15 cellular contexts compared by ENCODE assay signal in genomic region chr9:136618578-136619547, GRCh38.
DNase-seq lines count a peak whose midpoint lies in the region; ATAC-seq and TF ChIP-seq lines count a peak whose summit lies in the region.
"Had no signal": no experiment of that assay in that cellular context is flagged by ENCODE, and none has a peak within 500 bp of the region (broad histone marks: within the 10 kb centered on the region; RNA-seq: fewer than 3 reads in every experiment).

No MANE protein-coding gene starts in this region.

- no peaks in the 10 kb centered on the region for H3K36me3 ChIP-seq in MM.1S (replicated peaks; ENCODE audit: insufficient read depth, low read length)
- H3K36me3 ChIP-seq: BE2C had no signal

- H3K4me3 ChIP-seq in MM.1S (ENCODE audit: low read length), result no peak overlapping the region
- H3K4me3 ChIP-seq: lung had no signal

- H3K27me3 ChIP-seq in MM.1S (replicated peaks; ENCODE audit: insufficient read depth, low read length), result peaks cover 89% of the 10 kb centered on the region
- H3K27me3 ChIP-seq: BE2C had no signal

- H3K27ac ChIP-seq in MM.1S (ENCODE audit: low read length), result no peak overlapping the region

- DNase-seq in GDM1 (lab: John Stamatoyannopoulos, UW) (peak; percentile 54), NOMO-1 treated with DMSO at 0.1 percent for 48 hours (lab: John Stamatoyannopoulos, UW; ENCODE audit: unreplicated experiment) (peak; percentile 96), MM.1S (no peak)
- peak in 2 of 3 experiments; percentile 27 to 28 for DNase-seq in effector memory CD8-positive, alpha-beta T cell
- no peak for DNase-seq in activated T-cell treated with anti-CD3 and anti-CD28 coated beads, Interleukin-2, amount 50 U/mL, for 48 hours
- DNase-seq: BE2C, NCI-H510A had no signal

- peaks cover 0 to 17% of the 10 kb centered on the region in 2 donors for H3K27me3 Mint-ChIP-seq in effector memory CD8-positive, alpha-beta T cell
- H3K27me3 Mint-ChIP-seq in nephron (ENCODE audit: low read depth), result peaks cover 6% of the 10 kb centered on the region
- H3K27me3 Mint-ChIP-seq: type B pancreatic cell had no signal

- H3K9ac ChIP-seq in MM.1S (ENCODE audit: low read length), result no peak overlapping the region

- H4K20me1 ChIP-seq in MM.1S (ENCODE audit: insufficient read depth, low read length), result no peaks in the 10 kb centered on the region

- peaks cover 4% of the 10 kb centered on the region for H3K36me3 Mint-ChIP-seq in effector memory CD8-positive, alpha-beta T cell (ENCODE audit: insufficient read depth)
- no peaks in the 10 kb centered on the region for H3K36me3 Mint-ChIP-seq in nephron (ENCODE audit: low read depth)
- H3K36me3 Mint-ChIP-seq: activated naive CD4-positive, alpha-beta T cell treated with anti-CD3 and anti-CD28 coated beads, Interleukin-2, amount 50 U/mL, for 72 hours; T-cell; type B pancreatic cell had no signal

- H3K4me1 ChIP-seq in MM.1S (ENCODE audit: low read length), result no peaks in the 10 kb centered on the region
- H3K4me1 ChIP-seq: BE2C had no signal

- TF ChIP-seq CTCF in nephron (IDR thresholded peaks at IDR 0.05; ENCODE audit: unreplicated experiment in 3 of 3) (no peak), MM.1S (IDR thresholded peaks at IDR 0.05; ENCODE audit: low read length) (no peak)

- H3K9me3 ChIP-seq in MM.1S (replicated peaks; ENCODE audit: insufficient read depth, low read length), result no peaks in the 10 kb centered on the region
- H3K9me3 ChIP-seq: BE2C had no signal

- H3K79me2 ChIP-seq in MM.1S (ENCODE audit: low read length), result no peaks in the 10 kb centered on the region

- ATAC-seq in effector memory CD8-positive, alpha-beta T cell (replicated peaks), result peak; percentile 90
- no peak for ATAC-seq in GM19467 (IDR thresholded peaks at IDR 0.05; ENCODE audit: unreplicated experiment)
- no peak for ATAC-seq in GM21381 (IDR thresholded peaks at IDR 0.05; ENCODE audit: unreplicated experiment)
- ATAC-seq: HCT116 had no signal

- peaks cover 22 to 40% of the 10 kb centered on the region in 2 donors for H3K4me1 Mint-ChIP-seq in effector memory CD8-positive, alpha-beta T cell (ENCODE audit: low read depth in 2 of 2)
- H3K4me1 Mint-ChIP-seq in nephron, result peaks cover 20% of the 10 kb centered on the region

- H3K9me2 ChIP-seq in MM.1S (replicated peaks; ENCODE audit: insufficient read depth, low read length), result no peaks in the 10 kb centered on the region

- H3K9me3 Mint-ChIP-seq in effector memory CD8-positive, alpha-beta T cell, result no peaks in the 10 kb centered on the region
- no peaks in the 10 kb centered on the region for H3K9me3 Mint-ChIP-seq in nephron
- H3K9me3 Mint-ChIP-seq: activated naive CD4-positive, alpha-beta T cell treated with anti-CD3 and anti-CD28 coated beads, Interleukin-2, amount 50 U/mL, for 72 hours; T-cell; type B pancreatic cell had no signal

- peak overlapping the region; percentile 47 to 73 for H3K4me3 Mint-ChIP-seq in effector memory CD8-positive, alpha-beta T cell
- H3K4me3 Mint-ChIP-seq in nephron, result no peak overlapping the region
- H3K4me3 Mint-ChIP-seq: type B pancreatic cell had no signal

- H3K4me2 ChIP-seq in MM.1S (ENCODE audit: low read depth, low read length), result no peak overlapping the region

- no peak overlapping the region for H2AFZ ChIP-seq in MM.1S (ENCODE audit: low read length)

- H3K27ac Mint-ChIP-seq in effector memory CD8-positive, alpha-beta T cell, result peak overlapping the region; percentile 28 to 68
- H3K27ac Mint-ChIP-seq in nephron, result peak overlapping the region; percentile 71 to 76 (median 73)
- H3K27ac Mint-ChIP-seq: activated naive CD4-positive, alpha-beta T cell treated with anti-CD3 and anti-CD28 coated beads, Interleukin-2, amount 50 U/mL, for 72 hours; T-cell; type B pancreatic cell had no signal

- no peaks in the 10 kb centered on the region for H3F3A ChIP-seq in MM.1S (ENCODE audit: insufficient read depth, low read length)

Comparison
In these comparisons a context has a peak if more than half of its experiments do, and no peak if none do; other contexts are left out.
1. DNase-seq: peak in GDM1 (single experiment), NOMO-1 treated with DMSO at 0.1 percent for 48 hours (single experiment) and effector memory CD8-positive, alpha-beta T cell (2 of 3); none in activated T-cell treated with anti-CD3 and anti-CD28 coated beads, Interleukin-2, amount 50 U/mL, for 48 hours (0 of 2) and MM.1S (single experiment).
2. H3K4me3 Mint-ChIP-seq: peak in effector memory CD8-positive, alpha-beta T cell (2 of 2); none in nephron (0 of 3).